Comparison of ENCODE assay signal across 22 cellular contexts in the genomic region with DNA sequence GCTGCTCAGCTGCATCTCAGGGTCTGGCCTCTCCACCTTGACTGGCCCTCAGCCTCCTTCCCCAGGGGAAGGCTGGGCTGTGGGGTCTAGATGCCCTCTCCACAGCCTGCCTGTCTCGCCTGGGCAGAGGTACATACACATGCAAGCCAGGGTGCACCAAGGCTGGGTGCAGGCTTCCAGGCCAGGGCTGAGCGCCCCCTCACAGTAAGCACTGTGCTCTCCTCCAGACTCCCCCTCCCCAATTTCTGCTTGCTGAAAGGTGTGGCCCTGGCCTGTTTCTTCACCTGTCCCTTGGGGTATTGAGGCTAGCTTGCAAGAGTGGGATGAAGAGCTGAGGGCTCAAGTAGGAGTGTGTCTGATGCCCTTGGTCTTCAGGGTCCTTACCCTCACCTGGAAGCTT. TPM values are rescaled to one million over a fixed set of nuclear protein-coding genes. Genes with fewer than 3 reads are reported as not detected.
DNase-seq lines count a peak whose midpoint lies in the region; ATAC-seq and TF ChIP-seq lines count a peak whose summit lies in the region.
"Had no signal": no experiment of that assay in that cellular context is flagged by ENCODE, and none has a peak within 500 bp of the region (broad histone marks: within the 10 kb centered on the region; RNA-seq: fewer than 3 reads in every experiment).

No MANE protein-coding gene starts in this region.

- intact Hi-C loops in dendritic cell treated with granulocyte-macrophage colony-stimulating factor and Interleukin-4, amounts not matched to agents 40 ng/mL and 50 ng/mL, for 4 days (cut with micrococcal nuclease), result no loop called here

- peaks cover 33% of the 10 kb centered on the region for H3K4me1 ChIP-seq in osteoblast (ENCODE audit: insufficient read depth, low read length)
- H3K4me1 ChIP-seq: A549, foreskin keratinocyte had no signal

- no peaks in the 10 kb centered on the region for H3K9me3 ChIP-seq in osteoblast (ENCODE audit: low read depth, low read length)
- H3K9me3 ChIP-seq: A549, mucosa of descending colon had no signal

- no peak for DNase-seq in activated T-cell treated with anti-CD3 and anti-CD28 coated beads, Interleukin-2, amount 50 U/mL, for 24 hours
- no peak for DNase-seq in activated T-cell treated with anti-CD3 and anti-CD28 coated beads, Interleukin-2, amount 50 U/mL, for 72 hours
- DNase-seq in osteoblast (ENCODE audit: insufficient read length, low spot score, missing footprints), result no peak
- DNase-seq in stimulated activated CD4-positive, alpha-beta T cell treated with anti-CD3 and anti-CD28 coated beads, Interleukin-12 subunit alpha, Interleukin-12 subunit beta, amount 100 ng/mL, for 4 hours, result no peak
- DNase-seq in SW480 (ENCODE audit: low spot score), result no peak
- no peak for DNase-seq in activated CD8-positive, alpha-beta T cell treated with anti-CD3 and anti-CD28 coated beads, Interleukin-2, amount 10 ng/mL, durations not matched to agents 7 days and 5 days
- DNase-seq: activated CD4-positive, CD25-positive, alpha-beta regulatory T cell; foreskin keratinocyte; hypothalamus; MM.1S; NCI-H146; NCI-H524 treated with DMSO at 0.1 percent for 48 hours; stimulated activated CD4-positive, alpha-beta T cell treated with anti-CD3 and anti-CD28 coated beads, Interleukin-4, amount 100 ng/mL, for 1 hour; T1000 had no signal

- H2AFZ ChIP-seq in osteoblast (ENCODE audit: low read length), result no peak overlapping the region

- H3K4me1 Mint-ChIP-seq in activated T-cell treated with anti-CD3 and anti-CD28 coated beads, Interleukin-2, amount 50 U/mL, for 24 hours (ENCODE audit: low read depth), result no peaks in the 10 kb centered on the region
- H3K4me1 Mint-ChIP-seq in activated T-cell treated with anti-CD3 and anti-CD28 coated beads, Interleukin-2, amount 50 U/mL, for 72 hours (ENCODE audit: low read depth), result no peaks in the 10 kb centered on the region
- peaks cover 76% of the 10 kb centered on the region for H3K4me1 Mint-ChIP-seq in dendritic cell treated with granulocyte-macrophage colony-stimulating factor and Interleukin-4, amounts not matched to agents 40 ng/mL and 50 ng/mL, for 4 days (ENCODE audit: low read depth)
- peaks cover 4% of the 10 kb centered on the region for H3K4me1 Mint-ChIP-seq in activated CD8-positive, alpha-beta T cell treated with anti-CD3 and anti-CD28 coated beads, Interleukin-2, amount 10 ng/mL, durations not matched to agents 7 days and 5 days (ENCODE audit: low read depth)
- H3K4me1 Mint-ChIP-seq: activated naive CD4-positive, alpha-beta T cell treated with anti-CD3 and anti-CD28 coated beads, Interleukin-2, amount 50 U/mL, for 24 hours had no signal

- no peaks in the 10 kb centered on the region for H3K79me2 ChIP-seq in osteoblast (ENCODE audit: insufficient read depth, low read length)

- ATAC-seq in activated T-cell treated with anti-CD3 and anti-CD28 coated beads, Interleukin-2, amount 50 U/mL, for 72 hours (replicated peaks in 1 of 2), result no peak
- no peak for ATAC-seq in activated CD8-positive, alpha-beta T cell treated with anti-CD3 and anti-CD28 coated beads, Interleukin-2, amount 10 ng/mL, durations not matched to agents 7 days and 5 days
- ATAC-seq: A549, foreskin keratinocyte, HCT116, K562, mucosa of descending colon had no signal

- TF ChIP-seq CTCF in osteoblast (IDR thresholded peaks at IDR 0.05; ENCODE audit: extremely low read depth, low read depth, low read length), result no peak

- peaks cover 24% of the 10 kb centered on the region for H3K36me3 ChIP-seq in osteoblast (ENCODE audit: insufficient read depth, low read length)

- H3K4me3 Mint-ChIP-seq in activated T-cell treated with anti-CD3 and anti-CD28 coated beads, Interleukin-2, amount 50 U/mL, for 24 hours, result no peak overlapping the region
- H3K4me3 Mint-ChIP-seq in activated T-cell treated with anti-CD3 and anti-CD28 coated beads, Interleukin-2, amount 50 U/mL, for 72 hours, result no peak overlapping the region
- no peak overlapping the region for H3K4me3 Mint-ChIP-seq in dendritic cell treated with granulocyte-macrophage colony-stimulating factor and Interleukin-4, amounts not matched to agents 40 ng/mL and 50 ng/mL, for 4 days
- H3K4me3 Mint-ChIP-seq in activated CD8-positive, alpha-beta T cell treated with anti-CD3 and anti-CD28 coated beads, Interleukin-2, amount 10 ng/mL, durations not matched to agents 7 days and 5 days, result no peak overlapping the region
- H3K4me3 Mint-ChIP-seq: activated naive CD4-positive, alpha-beta T cell treated with anti-CD3 and anti-CD28 coated beads, Interleukin-2, amount 50 U/mL, for 24 hours; activated T-helper 1 cell treated with anti-CD3 and anti-CD28 coated beads, Interleukin-12 subunit alpha, Interleukin-12 subunit beta, Interleukin-2, Interleukin-4 antibody, amounts not matched to agents 30 ng/mL and 10 ng/mL and 1 ng/mL, durations not matched to agents 14 hours and 24 hours and 36 hours had no signal

- H3K4me2 ChIP-seq in osteoblast (ENCODE audit: insufficient read depth, low read length), result no peak overlapping the region
- H3K4me2 ChIP-seq: A549 had no signal

- no peaks in the 10 kb centered on the region for H3K27me3 ChIP-seq in osteoblast (ENCODE audit: insufficient read depth, low read length)
- H3K27me3 ChIP-seq: foreskin keratinocyte had no signal

- peaks cover 1% of the 10 kb centered on the region for H4K20me1 ChIP-seq in osteoblast (ENCODE audit: insufficient read depth, low read length)

- CTCF ChIA-PET in activated CD8-positive, alpha-beta T cell treated with anti-CD3 and anti-CD28 coated beads, Interleukin-2, amount 10 ng/mL, durations not matched to agents 7 days and 5 days (lab: Charles Lee), result interaction anchor here (1.0 to 6.8 kb wide), 4 partner anchors 11 to 263 kb away, joined by 3 to 58 read pairs (median 4); no protein-coding TSS in a partner anchor

- POLR2A ChIA-PET in activated CD8-positive, alpha-beta T cell treated with anti-CD3 and anti-CD28 coated beads, Interleukin-2, amount 10 ng/mL, durations not matched to agents 7 days and 5 days (lab: Charles Lee), result interaction anchor here (0.7 to 1.4 kb wide), 2 partner anchors 22 to 263 kb away, joined by 3 read pairs; a partner anchor contains a TSS

- no peaks in the 10 kb centered on the region for H3K9me3 Mint-ChIP-seq in activated T-cell treated with anti-CD3 and anti-CD28 coated beads, Interleukin-2, amount 50 U/mL, for 24 hours
- no peaks in the 10 kb centered on the region for H3K9me3 Mint-ChIP-seq in activated T-cell treated with anti-CD3 and anti-CD28 coated beads, Interleukin-2, amount 50 U/mL, for 72 hours
- H3K9me3 Mint-ChIP-seq in dendritic cell treated with granulocyte-macrophage colony-stimulating factor and Interleukin-4, amounts not matched to agents 40 ng/mL and 50 ng/mL, for 4 days, result no peaks in the 10 kb centered on the region
- no peaks in the 10 kb centered on the region for H3K9me3 Mint-ChIP-seq in activated CD8-positive, alpha-beta T cell treated with anti-CD3 and anti-CD28 coated beads, Interleukin-2, amount 10 ng/mL, durations not matched to agents 7 days and 5 days (ENCODE audit: insufficient read depth)
- H3K9me3 Mint-ChIP-seq: activated naive CD4-positive, alpha-beta T cell treated with anti-CD3 and anti-CD28 coated beads, Interleukin-2, amount 50 U/mL, for 24 hours; activated T-helper 1 cell treated with anti-CD3 and anti-CD28 coated beads, Interleukin-12 subunit alpha, Interleukin-12 subunit beta, Interleukin-2, Interleukin-4 antibody, amounts not matched to agents 30 ng/mL and 10 ng/mL and 1 ng/mL, durations not matched to agents 14 hours and 24 hours and 36 hours had no signal

- no peak overlapping the region for H3K4me3 ChIP-seq in osteoblast (ENCODE audit: insufficient read depth, low read length)
- H3K4me3 ChIP-seq: A549, K562, mucosa of descending colon had no signal

- peak; percentile 11 for TF ChIP-seq POLR2A in GM18951 (IDR thresholded peaks at IDR 0.05; ENCODE audit: extremely low read depth, insufficient read depth, insufficient read length)

- peak overlapping the region; percentile 43 for H3K27ac ChIP-seq in osteoblast (ENCODE audit: low read depth, low read length)
- H3K27ac ChIP-seq: A549, foreskin keratinocyte had no signal

- no peaks in the 10 kb centered on the region for H3K27me3 Mint-ChIP-seq in activated T-cell treated with anti-CD3 and anti-CD28 coated beads, Interleukin-2, amount 50 U/mL, for 24 hours
- H3K27me3 Mint-ChIP-seq in activated T-cell treated with anti-CD3 and anti-CD28 coated beads, Interleukin-2, amount 50 U/mL, for 72 hours (ENCODE audit: low read depth), result no peaks in the 10 kb centered on the region
- H3K27me3 Mint-ChIP-seq in dendritic cell treated with granulocyte-macrophage colony-stimulating factor and Interleukin-4, amounts not matched to agents 40 ng/mL and 50 ng/mL, for 4 days, result no peaks in the 10 kb centered on the region
- H3K27me3 Mint-ChIP-seq in activated CD8-positive, alpha-beta T cell treated with anti-CD3 and anti-CD28 coated beads, Interleukin-2, amount 10 ng/mL, durations not matched to agents 7 days and 5 days (ENCODE audit: low read depth), result no peaks in the 10 kb centered on the region
- H3K27me3 Mint-ChIP-seq: activated naive CD4-positive, alpha-beta T cell treated with anti-CD3 and anti-CD28 coated beads, Interleukin-2, amount 50 U/mL, for 24 hours had no signal

- peak overlapping the region; percentile 82 for H3K27ac Mint-ChIP-seq in activated T-cell treated with anti-CD3 and anti-CD28 coated beads, Interleukin-2, amount 50 U/mL, for 24 hours
- no peak overlapping the region for H3K27ac Mint-ChIP-seq in activated T-cell treated with anti-CD3 and anti-CD28 coated beads, Interleukin-2, amount 50 U/mL, for 72 hours
- peak overlapping the region; percentile 23 for H3K27ac Mint-ChIP-seq in dendritic cell treated with granulocyte-macrophage colony-stimulating factor and Interleukin-4, amounts not matched to agents 40 ng/mL and 50 ng/mL, for 4 days
- no peak overlapping the region for H3K27ac Mint-ChIP-seq in activated CD8-positive, alpha-beta T cell treated with anti-CD3 and anti-CD28 coated beads, Interleukin-2, amount 10 ng/mL, durations not matched to agents 7 days and 5 days

- peaks cover 66% of the 10 kb centered on the region for H3K36me3 Mint-ChIP-seq in activated T-cell treated with anti-CD3 and anti-CD28 coated beads, Interleukin-2, amount 50 U/mL, for 24 hours (ENCODE audit: low read depth)
- H3K36me3 Mint-ChIP-seq in activated T-cell treated with anti-CD3 and anti-CD28 coated beads, Interleukin-2, amount 50 U/mL, for 72 hours (ENCODE audit: insufficient read depth in 2 of 2), result peaks cover 0 to 5% of the 10 kb centered on the region in 2 donors
- peaks cover 94% of the 10 kb centered on the region for H3K36me3 Mint-ChIP-seq in dendritic cell treated with granulocyte-macrophage colony-stimulating factor and Interleukin-4, amounts not matched to agents 40 ng/mL and 50 ng/mL, for 4 days (ENCODE audit: low read depth)
- peaks cover 30% of the 10 kb centered on the region for H3K36me3 Mint-ChIP-seq in activated CD8-positive, alpha-beta T cell treated with anti-CD3 and anti-CD28 coated beads, Interleukin-2, amount 10 ng/mL, durations not matched to agents 7 days and 5 days (ENCODE audit: low read depth)

- in situ Hi-C loops in GM18951 (cut with MboI; ENCODE audit: low sequenced_read_pairs, unreplicated experiment), result no loop called here

RNA-seq across cellular contexts. Expression of a gene that starts 22.5 kb away (rescaled TPM):
- total RNA-seq in activated T-cell treated with anti-CD3 and anti-CD28 coated beads, Interleukin-2, amount 50 U/mL, for 72 hours, result 10 to 100 TPM; 17.3 to 19.6 TPM
- total RNA-seq in osteoblast, result 2.9 and 4.0 TPM in 2 replicates
- total RNA-seq in activated CD8-positive, alpha-beta T cell treated with anti-CD3 and anti-CD28 coated beads, Interleukin-2, amount 10 ng/mL, durations not matched to agents 7 days and 5 days, result 10 to 100 TPM; 28.6 to 33.2 TPM

Comparison
In these comparisons a context has a peak if more than half of its experiments do, and no peak if none do; other contexts are left out.
1. H3K27ac Mint-ChIP-seq: peak in activated T-cell treated with anti-CD3 and anti-CD28 coated beads, Interleukin-2, amount 50 U/mL, for 24 hours (single experiment) and dendritic cell treated with granulocyte-macrophage colony-stimulating factor and Interleukin-4, amounts not matched to agents 40 ng/mL and 50 ng/mL, for 4 days (single experiment); none in activated T-cell treated with anti-CD3 and anti-CD28 coated beads, Interleukin-2, amount 50 U/mL, for 72 hours (single experiment) and activated CD8-positive, alpha-beta T cell treated with anti-CD3 and anti-CD28 coated beads, Interleukin-2, amount 10 ng/mL, durations not matched to agents 7 days and 5 days (single experiment).